ENCODE assay signal across 1 cellular context in genomic region chr5:168852329-168852728, GRCh38.
TF ChIP-seq lines count a peak whose summit lies in the region.

No MANE protein-coding gene starts in this region.

TF ChIP-seq in GM23338, 12 proteins besides CTCF, POLR2A, EP300 and RAD21:
- TF ChIP-seq REST (IDR thresholded peaks at IDR 0.05; ENCODE audit: unreplicated experiment) (no peak), CREB1 (CRISPR knock-in tag; IDR thresholded peaks at IDR 0.05; ENCODE audit: low read depth) (no peak), ZNF462 (CRISPR knock-in tag; IDR thresholded peaks at IDR 0.05) (no peak), POLR2AphosphoS5 (IDR thresholded peaks at IDR 0.05; ENCODE audit: low read depth) (no peak), NANOG (IDR thresholded peaks at IDR 0.05; ENCODE audit: borderline replicate concordance) (no peak), EZH2phosphoT487 (IDR thresholded peaks at IDR 0.05; ENCODE audit: unreplicated experiment) (no peak), JUNB (IDR thresholded peaks at IDR 0.05; ENCODE audit: unreplicated experiment) (no peak), STAT1 (IDR thresholded peaks at IDR 0.05; ENCODE audit: unreplicated experiment) (no peak), ZNF114 (CRISPR knock-in tag; IDR thresholded peaks at IDR 0.05) (no peak), ZNF331 (CRISPR knock-in tag; IDR thresholded peaks at IDR 0.05; ENCODE audit: low read depth) (no peak), EZH2 (IDR thresholded peaks at IDR 0.05; ENCODE audit: low read depth, unreplicated experiment) (no peak)
- TF ChIP-seq, protein P1, sequence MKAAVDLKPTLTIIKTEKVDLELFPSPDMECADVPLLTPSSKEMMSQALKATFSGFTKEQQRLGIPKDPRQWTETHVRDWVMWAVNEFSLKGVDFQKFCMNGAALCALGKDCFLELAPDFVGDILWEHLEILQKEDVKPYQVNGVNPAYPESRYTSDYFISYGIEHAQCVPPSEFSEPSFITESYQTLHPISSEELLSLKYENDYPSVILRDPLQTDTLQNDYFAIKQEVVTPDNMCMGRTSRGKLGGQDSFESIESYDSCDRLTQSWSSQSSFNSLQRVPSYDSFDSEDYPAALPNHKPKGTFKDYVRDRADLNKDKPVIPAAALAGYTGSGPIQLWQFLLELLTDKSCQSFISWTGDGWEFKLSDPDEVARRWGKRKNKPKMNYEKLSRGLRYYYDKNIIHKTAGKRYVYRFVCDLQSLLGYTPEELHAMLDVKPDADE (IDR thresholded peaks at IDR 0.05), result no peak
TF ChIP-seq in GM23338: peak in this region for 0.
